In genomic region chr12:71174825-71175224, GRCh38 we compare ENCODE assay signal across 3 cellular contexts.
TF ChIP-seq lines count a peak whose summit lies in the region.

No MANE protein-coding gene starts in this region.

TF ChIP-seq in A549, 52 proteins besides CTCF, POLR2A, EP300 and RAD21:
- TF ChIP-seq MAFK (IDR thresholded peaks at IDR 0.05; ENCODE audit: partially characterized antibody) (peak; percentile 50), KDM5A (IDR thresholded peaks at IDR 0.05) (no peak), RARB (CRISPR knock-in tag; IDR thresholded peaks at IDR 0.05) (no peak), FOXS1 (CRISPR knock-in tag; IDR thresholded peaks at IDR 0.05) (no peak)
TF ChIP-seq in A549: peak in this region for 1.

TF ChIP-seq in GM23338, 12 proteins besides CTCF, POLR2A, EP300 and RAD21 (continues in another document):
- TF ChIP-seq ZNF114 (CRISPR knock-in tag; IDR thresholded peaks at IDR 0.05) = no peak
- TF ChIP-seq CREB1 (CRISPR knock-in tag; IDR thresholded peaks at IDR 0.05; ENCODE audit: low read depth) = no peak
- TF ChIP-seq EZH2 (IDR thresholded peaks at IDR 0.05; ENCODE audit: low read depth, unreplicated experiment) = no peak
- TF ChIP-seq STAT1 (IDR thresholded peaks at IDR 0.05; ENCODE audit: unreplicated experiment) = no peak
- TF ChIP-seq POLR2AphosphoS5 (IDR thresholded peaks at IDR 0.05; ENCODE audit: low read depth) = no peak
- TF ChIP-seq NANOG (IDR thresholded peaks at IDR 0.05; ENCODE audit: borderline replicate concordance) = no peak
- TF ChIP-seq, protein P1, sequence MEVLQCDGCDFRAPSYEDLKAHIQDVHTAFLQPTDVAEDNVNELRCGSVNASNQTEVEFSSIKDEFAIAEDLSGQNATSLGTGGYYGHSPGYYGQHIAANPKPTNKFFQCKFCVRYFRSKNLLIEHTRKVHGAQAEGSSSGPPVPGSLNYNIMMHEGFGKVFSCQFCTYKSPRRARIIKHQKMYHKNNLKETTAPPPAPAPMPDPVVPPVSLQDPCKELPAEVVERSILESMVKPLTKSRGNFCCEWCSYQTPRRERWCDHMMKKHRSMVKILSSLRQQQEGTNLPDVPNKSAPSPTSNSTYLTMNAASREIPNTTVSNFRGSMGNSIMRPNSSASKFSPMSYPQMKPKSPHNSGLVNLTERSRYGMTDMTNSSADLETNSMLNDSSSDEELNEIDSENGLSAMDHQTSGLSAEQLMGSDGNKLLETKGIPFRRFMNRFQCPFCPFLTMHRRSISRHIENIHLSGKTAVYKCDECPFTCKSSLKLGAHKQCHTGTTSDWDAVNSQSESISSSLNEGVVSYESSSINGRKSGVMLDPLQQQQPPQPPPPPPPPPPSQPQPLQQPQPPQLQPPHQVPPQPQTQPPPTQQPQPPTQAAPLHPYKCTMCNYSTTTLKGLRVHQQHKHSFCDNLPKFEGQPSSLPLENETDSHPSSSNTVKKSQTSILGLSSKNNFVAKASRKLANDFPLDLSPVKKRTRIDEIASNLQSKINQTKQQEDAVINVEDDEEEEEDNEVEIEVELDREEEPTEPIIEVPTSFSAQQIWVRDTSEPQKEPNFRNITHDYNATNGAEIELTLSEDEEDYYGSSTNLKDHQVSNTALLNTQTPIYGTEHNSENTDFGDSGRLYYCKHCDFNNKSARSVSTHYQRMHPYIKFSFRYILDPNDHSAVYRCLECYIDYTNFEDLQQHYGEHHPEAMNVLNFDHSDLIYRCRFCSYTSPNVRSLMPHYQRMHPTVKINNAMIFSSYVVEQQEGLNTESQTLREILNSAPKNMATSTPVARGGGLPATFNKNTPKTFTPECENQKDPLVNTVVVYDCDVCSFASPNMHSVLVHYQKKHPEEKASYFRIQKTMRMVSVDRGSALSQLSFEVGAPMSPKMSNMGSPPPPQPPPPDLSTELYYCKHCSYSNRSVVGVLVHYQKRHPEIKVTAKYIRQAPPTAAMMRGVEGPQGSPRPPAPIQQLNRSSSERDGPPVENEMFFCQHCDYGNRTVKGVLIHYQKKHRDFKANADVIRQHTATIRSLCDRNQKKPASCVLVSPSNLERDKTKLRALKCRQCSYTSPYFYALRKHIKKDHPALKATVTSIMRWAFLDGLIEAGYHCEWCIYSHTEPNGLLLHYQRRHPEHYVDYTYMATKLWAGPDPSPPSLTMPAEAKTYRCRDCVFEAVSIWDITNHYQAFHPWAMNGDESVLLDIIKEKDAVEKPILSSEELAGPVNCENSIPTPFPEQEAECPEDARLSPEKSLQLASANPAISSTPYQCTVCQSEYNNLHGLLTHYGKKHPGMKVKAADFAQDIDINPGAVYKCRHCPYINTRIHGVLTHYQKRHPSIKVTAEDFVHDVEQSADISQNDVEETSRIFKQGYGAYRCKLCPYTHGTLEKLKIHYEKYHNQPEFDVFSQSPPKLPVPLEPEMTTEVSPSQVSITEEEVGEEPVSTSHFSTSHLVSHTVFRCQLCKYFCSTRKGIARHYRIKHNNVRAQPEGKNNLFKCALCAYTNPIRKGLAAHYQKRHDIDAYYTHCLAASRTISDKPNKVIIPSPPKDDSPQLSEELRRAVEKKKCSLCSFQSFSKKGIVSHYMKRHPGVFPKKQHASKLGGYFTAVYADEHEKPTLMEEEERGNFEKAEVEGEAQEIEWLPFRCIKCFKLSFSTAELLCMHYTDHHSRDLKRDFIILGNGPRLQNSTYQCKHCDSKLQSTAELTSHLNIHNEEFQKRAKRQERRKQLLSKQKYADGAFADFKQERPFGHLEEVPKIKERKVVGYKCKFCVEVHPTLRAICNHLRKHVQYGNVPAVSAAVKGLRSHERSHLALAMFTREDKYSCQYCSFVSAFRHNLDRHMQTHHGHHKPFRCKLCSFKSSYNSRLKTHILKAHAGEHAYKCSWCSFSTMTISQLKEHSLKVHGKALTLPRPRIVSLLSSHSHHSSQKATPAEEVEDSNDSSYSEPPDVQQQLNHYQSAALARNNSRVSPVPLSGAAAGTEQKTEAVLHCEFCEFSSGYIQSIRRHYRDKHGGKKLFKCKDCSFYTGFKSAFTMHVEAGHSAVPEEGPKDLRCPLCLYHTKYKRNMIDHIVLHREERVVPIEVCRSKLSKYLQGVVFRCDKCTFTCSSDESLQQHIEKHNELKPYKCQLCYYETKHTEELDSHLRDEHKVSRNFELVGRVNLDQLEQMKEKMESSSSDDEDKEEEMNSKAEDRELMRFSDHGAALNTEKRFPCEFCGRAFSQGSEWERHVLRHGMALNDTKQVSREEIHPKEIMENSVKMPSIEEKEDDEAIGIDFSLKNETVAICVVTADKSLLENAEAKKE (CRISPR knock-in tag; IDR thresholded peaks at IDR 0.05) = no peak
- no peak for TF ChIP-seq EZH2phosphoT487 (IDR thresholded peaks at IDR 0.05; ENCODE audit: unreplicated experiment)
- no peak for TF ChIP-seq ZNF331 (CRISPR knock-in tag; IDR thresholded peaks at IDR 0.05; ENCODE audit: low read depth)
- TF ChIP-seq, protein P2, sequence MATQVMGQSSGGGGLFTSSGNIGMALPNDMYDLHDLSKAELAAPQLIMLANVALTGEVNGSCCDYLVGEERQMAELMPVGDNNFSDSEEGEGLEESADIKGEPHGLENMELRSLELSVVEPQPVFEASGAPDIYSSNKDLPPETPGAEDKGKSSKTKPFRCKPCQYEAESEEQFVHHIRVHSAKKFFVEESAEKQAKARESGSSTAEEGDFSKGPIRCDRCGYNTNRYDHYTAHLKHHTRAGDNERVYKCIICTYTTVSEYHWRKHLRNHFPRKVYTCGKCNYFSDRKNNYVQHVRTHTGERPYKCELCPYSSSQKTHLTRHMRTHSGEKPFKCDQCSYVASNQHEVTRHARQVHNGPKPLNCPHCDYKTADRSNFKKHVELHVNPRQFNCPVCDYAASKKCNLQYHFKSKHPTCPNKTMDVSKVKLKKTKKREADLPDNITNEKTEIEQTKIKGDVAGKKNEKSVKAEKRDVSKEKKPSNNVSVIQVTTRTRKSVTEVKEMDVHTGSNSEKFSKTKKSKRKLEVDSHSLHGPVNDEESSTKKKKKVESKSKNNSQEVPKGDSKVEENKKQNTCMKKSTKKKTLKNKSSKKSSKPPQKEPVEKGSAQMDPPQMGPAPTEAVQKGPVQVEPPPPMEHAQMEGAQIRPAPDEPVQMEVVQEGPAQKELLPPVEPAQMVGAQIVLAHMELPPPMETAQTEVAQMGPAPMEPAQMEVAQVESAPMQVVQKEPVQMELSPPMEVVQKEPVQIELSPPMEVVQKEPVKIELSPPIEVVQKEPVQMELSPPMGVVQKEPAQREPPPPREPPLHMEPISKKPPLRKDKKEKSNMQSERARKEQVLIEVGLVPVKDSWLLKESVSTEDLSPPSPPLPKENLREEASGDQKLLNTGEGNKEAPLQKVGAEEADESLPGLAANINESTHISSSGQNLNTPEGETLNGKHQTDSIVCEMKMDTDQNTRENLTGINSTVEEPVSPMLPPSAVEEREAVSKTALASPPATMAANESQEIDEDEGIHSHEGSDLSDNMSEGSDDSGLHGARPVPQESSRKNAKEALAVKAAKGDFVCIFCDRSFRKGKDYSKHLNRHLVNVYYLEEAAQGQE (IDR thresholded peaks at IDR 0.05; ENCODE audit: unreplicated experiment) = no peak
- TF ChIP-seq, protein P3, sequence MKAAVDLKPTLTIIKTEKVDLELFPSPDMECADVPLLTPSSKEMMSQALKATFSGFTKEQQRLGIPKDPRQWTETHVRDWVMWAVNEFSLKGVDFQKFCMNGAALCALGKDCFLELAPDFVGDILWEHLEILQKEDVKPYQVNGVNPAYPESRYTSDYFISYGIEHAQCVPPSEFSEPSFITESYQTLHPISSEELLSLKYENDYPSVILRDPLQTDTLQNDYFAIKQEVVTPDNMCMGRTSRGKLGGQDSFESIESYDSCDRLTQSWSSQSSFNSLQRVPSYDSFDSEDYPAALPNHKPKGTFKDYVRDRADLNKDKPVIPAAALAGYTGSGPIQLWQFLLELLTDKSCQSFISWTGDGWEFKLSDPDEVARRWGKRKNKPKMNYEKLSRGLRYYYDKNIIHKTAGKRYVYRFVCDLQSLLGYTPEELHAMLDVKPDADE (IDR thresholded peaks at IDR 0.05) = no peak

TF ChIP-seq in K562, 482 proteins besides CTCF, POLR2A, EP300 and RAD21:
- TF ChIP-seq ZNF316 (IDR thresholded peaks at IDR 0.05) (peak; percentile 66; the same call in 1 of the 2 replicates), HDAC3 (IDR thresholded peaks at IDR 0.05; ENCODE audit: borderline replicate concordance, partially characterized antibody) (no peak), BHLHE40 (IDR thresholded peaks at IDR 0.05; ENCODE audit: low read length) (no peak), ETV5 (CRISPR knock-in tag; IDR thresholded peaks at IDR 0.05; ENCODE audit: low read depth) (no peak)
